Comparison of ENCODE assay signal across 1 cellular context in genomic region chr6:14129572-14129971, GRCh38.
TF ChIP-seq lines count a peak whose summit lies in the region.

No MANE protein-coding gene starts in this region.

TF ChIP-seq in K562, 482 proteins besides CTCF, POLR2A, EP300 and RAD21 (continued from another document):
- TF ChIP-seq PRDM10 (IDR thresholded peaks at IDR 0.05; ENCODE audit: partially characterized antibody) (no peak), BCL6 (CRISPR knock-in tag; IDR thresholded peaks at IDR 0.05) (no peak), JUND (IDR thresholded peaks at IDR 0.05; ENCODE audit: borderline replicate concordance, low read depth, low read length) (no peak), JUND (tag; IDR thresholded peaks at IDR 0.05; ENCODE audit: borderline replicate concordance, low read depth, low read length) (no peak; the same call in 2 of the 3 replicates), ZNF398 (CRISPR knock-in tag; IDR thresholded peaks at IDR 0.05) (no peak), FOXK2 (conservative IDR thresholded peaks at IDR 0.05 in 1 of 2, IDR thresholded peaks at IDR 0.05 in 1 of 2; ENCODE audit: low read depth in 2 of 2) (0 out of 4 replicates have a peak, but pooled peaks of 1 of the 2 experiments have one; percentile 33), CHD7 (IDR thresholded peaks at IDR 0.05; ENCODE audit: low read depth, low read length) (no peak), ARID2 (IDR thresholded peaks at IDR 0.05) (0 out of 2 replicates have a peak, but pooled peaks have one; percentile 47), TAF7 (tag; IDR thresholded peaks at IDR 0.05) (no peak), XRCC4 (IDR thresholded peaks at IDR 0.05; ENCODE audit: extremely low read depth, insufficient read depth, insufficient read length) (no peak), TCF7 (IDR thresholded peaks at IDR 0.05; ENCODE audit: borderline replicate concordance) (no peak), MNT (conservative IDR thresholded peaks at IDR 0.05) (peak in 1 of 2 experiments; percentile 34; a peak in 2 of 4 replicates)
